In the genomic region with DNA sequence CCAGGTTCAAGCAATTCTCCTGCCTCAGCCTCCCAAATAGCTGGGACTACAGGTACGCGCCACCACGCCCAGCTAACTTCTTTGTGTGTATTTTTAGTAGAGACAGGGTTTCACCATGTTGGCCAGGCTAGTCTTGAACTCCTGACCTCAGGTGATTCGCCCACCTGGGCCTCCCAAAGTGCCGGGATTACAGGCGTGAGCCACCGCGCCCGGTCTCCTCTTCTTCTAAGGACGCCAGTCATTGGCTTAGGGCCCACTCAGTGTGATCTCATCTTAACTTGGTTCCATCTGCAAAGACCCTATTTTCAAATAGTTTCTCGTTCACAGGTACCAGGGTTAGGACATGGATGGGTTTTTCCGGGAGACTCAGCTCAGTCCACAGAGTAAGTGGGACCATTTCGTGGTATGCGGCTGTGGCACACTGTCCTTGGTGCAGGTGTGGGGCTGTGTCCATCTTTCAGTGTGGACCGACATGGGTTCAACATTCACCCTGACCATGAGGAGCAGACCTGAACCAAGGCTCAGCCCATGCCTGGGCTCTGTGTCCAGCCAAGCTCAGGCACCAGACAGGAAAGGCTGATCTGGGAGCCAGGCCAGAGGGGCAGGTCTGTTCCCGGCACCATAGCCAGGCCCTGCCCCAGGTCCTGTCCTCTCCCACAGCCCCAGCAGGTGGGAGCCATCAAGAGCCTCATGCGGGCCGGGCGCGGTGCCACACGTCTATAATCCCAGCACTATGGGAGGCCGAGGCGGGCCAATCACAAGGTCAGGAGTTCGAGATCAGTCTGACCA, we compare ENCODE assay signal across 10 cellular contexts. TPM values are rescaled to one million over a fixed set of nuclear protein-coding genes. Genes with fewer than 3 reads are reported as not detected.
DNase-seq lines count a peak whose midpoint lies in the region; ATAC-seq lines count a peak whose summit lies in the region.
"Had no signal": no experiment of that assay in that cellular context is flagged by ENCODE, and none has a peak within 500 bp of the region (broad histone marks: within the 10 kb centered on the region; RNA-seq: fewer than 3 reads in every experiment).

No MANE protein-coding gene starts in this region.

- no peaks in the 10 kb centered on the region for H3K27me3 ChIP-seq in subcutaneous abdominal adipose tissue (ENCODE audit: control insufficient read depth in 5 of 5, insufficient read depth in 4 of 5, low read length in 5 of 5)

- H3K4me3 ChIP-seq in subcutaneous abdominal adipose tissue (ENCODE audit: low read depth in 1 of 5, low read length in 5 of 5) = no peak overlapping the region

- no peaks in the 10 kb centered on the region for H3K27me3 Mint-ChIP-seq in activated T-helper 1 cell treated with anti-CD3 and anti-CD28 coated beads, Interleukin-12 subunit alpha, Interleukin-12 subunit beta, Interleukin-2, Interleukin-4 antibody, amounts not matched to agents 30 ng/mL and 10 ng/mL and 1 ng/mL, durations not matched to agents 14 hours and 24 hours and 36 hours (ENCODE audit: insufficient read depth)

- DNase-seq in DMS 273 (lab: John Stamatoyannopoulos, UW; ENCODE audit: unreplicated experiment) = peak; percentile 54
- DNase-seq in DMS 273 treated with DMSO at 0.1 percent for 48 hours (lab: John Stamatoyannopoulos, UW) = no peak
- no peak for DNase-seq in activated T-helper 1 cell treated with anti-CD3 and anti-CD28 coated beads, Interleukin-12 subunit alpha, Interleukin-12 subunit beta, Interleukin-2, Interleukin-4 antibody, amounts not matched to agents 30 ng/mL and 10 ng/mL and 1 ng/mL, durations not matched to agents 14 hours and 24 hours and 36 hours (ENCODE audit: low spot score)
- peak; percentile 24 for DNase-seq in iris pigment epithelial cell (ENCODE audit: low read depth)
- no peak for DNase-seq in kidney glomerular epithelial cell (lab: John Stamatoyannopoulos, UW)
- DNase-seq in effector CD8-positive, alpha-beta T cell (lab: John Stamatoyannopoulos, UW) = no peak
- DNase-seq: SK-N-SH; stimulated activated CD4-positive, alpha-beta T cell treated with anti-CD3 and anti-CD28 coated beads, Interleukin-4, amount 100 ng/mL, for 1 hour had no signal

- peaks cover 26% of the 10 kb centered on the region for H3K4me1 Mint-ChIP-seq in activated T-helper 1 cell treated with anti-CD3 and anti-CD28 coated beads, Interleukin-12 subunit alpha, Interleukin-12 subunit beta, Interleukin-2, Interleukin-4 antibody, amounts not matched to agents 30 ng/mL and 10 ng/mL and 1 ng/mL, durations not matched to agents 14 hours and 24 hours and 36 hours (ENCODE audit: low read depth)

- H3K4me3 Mint-ChIP-seq in activated T-helper 1 cell treated with anti-CD3 and anti-CD28 coated beads, Interleukin-12 subunit alpha, Interleukin-12 subunit beta, Interleukin-2, Interleukin-4 antibody, amounts not matched to agents 30 ng/mL and 10 ng/mL and 1 ng/mL, durations not matched to agents 14 hours and 24 hours and 36 hours = no peak overlapping the region

- no peak for ATAC-seq in HG03025 (IDR thresholded peaks at IDR 0.05; ENCODE audit: low FRiP score, unreplicated experiment)

- H3K4me1 ChIP-seq in subcutaneous abdominal adipose tissue (ENCODE audit: control insufficient read depth in 5 of 5, insufficient read depth in 5 of 5, low read length in 5 of 5) = peaks cover 20 to 64% (median 59%) of the 10 kb centered on the region in 5 donors

- no peaks in the 10 kb centered on the region for H3K9me3 Mint-ChIP-seq in activated T-helper 1 cell treated with anti-CD3 and anti-CD28 coated beads, Interleukin-12 subunit alpha, Interleukin-12 subunit beta, Interleukin-2, Interleukin-4 antibody, amounts not matched to agents 30 ng/mL and 10 ng/mL and 1 ng/mL, durations not matched to agents 14 hours and 24 hours and 36 hours

- intact Hi-C loops in activated T-helper 1 cell treated with anti-CD3 and anti-CD28 coated beads, Interleukin-12 subunit alpha, Interleukin-12 subunit beta, Interleukin-2, Interleukin-4 antibody, amounts not matched to agents 30 ng/mL and 10 ng/mL and 1 ng/mL, durations not matched to agents 14 hours and 24 hours and 36 hours (cut with micrococcal nuclease) = no loop called here

- peak overlapping the region in 1 of 5 donors; percentile 37 for H3K9ac ChIP-seq in subcutaneous abdominal adipose tissue (ENCODE audit: low read length in 5 of 5)
- H3K9ac ChIP-seq: SK-N-SH had no signal

- peak overlapping the region; percentile 30 for H3K27ac ChIP-seq in subcutaneous abdominal adipose tissue (ENCODE audit: low read depth, low read length)

- H3K27ac Mint-ChIP-seq in activated T-helper 1 cell treated with anti-CD3 and anti-CD28 coated beads, Interleukin-12 subunit alpha, Interleukin-12 subunit beta, Interleukin-2, Interleukin-4 antibody, amounts not matched to agents 30 ng/mL and 10 ng/mL and 1 ng/mL, durations not matched to agents 14 hours and 24 hours and 36 hours = peak overlapping the region; percentile 63

- H3K36me3 ChIP-seq in subcutaneous abdominal adipose tissue (ENCODE audit: control insufficient read depth in 5 of 5, insufficient read depth in 5 of 5, low read length in 5 of 5) = peaks cover 0 to 7% (median 4%) of the 10 kb centered on the region in 5 donors

- no peaks in the 10 kb centered on the region for H3K9me3 ChIP-seq in subcutaneous abdominal adipose tissue (ENCODE audit: control insufficient read depth in 5 of 5, low read length in 5 of 5)
- H3K9me3 ChIP-seq: SK-N-SH had no signal

- H3K36me3 Mint-ChIP-seq in activated T-helper 1 cell treated with anti-CD3 and anti-CD28 coated beads, Interleukin-12 subunit alpha, Interleukin-12 subunit beta, Interleukin-2, Interleukin-4 antibody, amounts not matched to agents 30 ng/mL and 10 ng/mL and 1 ng/mL, durations not matched to agents 14 hours and 24 hours and 36 hours (ENCODE audit: low read depth) = no peaks in the 10 kb centered on the region

RNA-seq across cellular contexts. Expression of a gene that starts 2.8 kb away (rescaled TPM):
- total RNA-seq in activated T-helper 1 cell treated with anti-CD3 and anti-CD28 coated beads, Interleukin-12 subunit alpha, Interleukin-12 subunit beta, Interleukin-2, Interleukin-4 antibody, amounts not matched to agents 30 ng/mL and 10 ng/mL and 1 ng/mL, durations not matched to agents 14 hours and 24 hours and 36 hours = 150 and 166 TPM in 2 replicates

RNA-seq across cellular contexts. Expression of a gene that starts 38.3 kb away (rescaled TPM):
- 27.5 and 27.7 TPM in 2 replicates for total RNA-seq in activated T-helper 1 cell treated with anti-CD3 and anti-CD28 coated beads, Interleukin-12 subunit alpha, Interleukin-12 subunit beta, Interleukin-2, Interleukin-4 antibody, amounts not matched to agents 30 ng/mL and 10 ng/mL and 1 ng/mL, durations not matched to agents 14 hours and 24 hours and 36 hours

RNA-seq across cellular contexts. Expression of a gene that starts 42.3 kb away (rescaled TPM):
- total RNA-seq in activated T-helper 1 cell treated with anti-CD3 and anti-CD28 coated beads, Interleukin-12 subunit alpha, Interleukin-12 subunit beta, Interleukin-2, Interleukin-4 antibody, amounts not matched to agents 30 ng/mL and 10 ng/mL and 1 ng/mL, durations not matched to agents 14 hours and 24 hours and 36 hours = 161 and 167 TPM in 2 replicates

RNA-seq across cellular contexts. Expression of a gene that starts 42.9 kb away (rescaled TPM):
- 6.7 and 7.1 TPM in 2 replicates for total RNA-seq in activated T-helper 1 cell treated with anti-CD3 and anti-CD28 coated beads, Interleukin-12 subunit alpha, Interleukin-12 subunit beta, Interleukin-2, Interleukin-4 antibody, amounts not matched to agents 30 ng/mL and 10 ng/mL and 1 ng/mL, durations not matched to agents 14 hours and 24 hours and 36 hours

Comparison
In these comparisons a context has a peak if more than half of its experiments do, and no peak if none do; other contexts are left out.
1. DNase-seq: peak in DMS 273 (single experiment) and iris pigment epithelial cell (single experiment); none in DMS 273 treated with DMSO at 0.1 percent for 48 hours (single experiment), activated T-helper 1 cell treated with anti-CD3 and anti-CD28 coated beads, Interleukin-12 subunit alpha, Interleukin-12 subunit beta, Interleukin-2, Interleukin-4 antibody, amounts not matched to agents 30 ng/mL and 10 ng/mL and 1 ng/mL, durations not matched to agents 14 hours and 24 hours and 36 hours (single experiment), kidney glomerular epithelial cell (single experiment) and effector CD8-positive, alpha-beta T cell (single experiment).